In genomic region chr19:4172861-4173473, GRCh38 we compare ENCODE assay signal across 9 cellular contexts. TPM values are rescaled to one million over a fixed set of nuclear protein-coding genes. Genes with fewer than 3 reads are reported as not detected.
DNase-seq lines count a peak whose midpoint lies in the region; ATAC-seq and TF ChIP-seq lines count a peak whose summit lies in the region.
"Had no signal": no experiment of that assay in that cellular context is flagged by ENCODE, and none has a peak within 500 bp of the region (broad histone marks: within the 10 kb centered on the region; RNA-seq: fewer than 3 reads in every experiment).

No MANE protein-coding gene starts in this region.

- H3K9ac ChIP-seq in endodermal cell (ENCODE audit: extremely low read depth, low read length, poor library complexity, severe bottlenecking): no peak overlapping the region
- H3K9ac ChIP-seq in neuronal stem cell (ENCODE audit: low read depth, low read length, poor library complexity): no peak overlapping the region

- ATAC-seq in CD4-positive, alpha-beta T cell (ENCODE audit: poor library complexity): peak; percentile 89
- peak; percentile 79 to 80 for ATAC-seq in upper lobe of left lung (ENCODE audit: low FRiP score in 2 of 2)

- H3K4me2 ChIP-seq in neuronal stem cell (ENCODE audit: insufficient read depth, low read length, poor library complexity, severe bottlenecking): peak overlapping the region; percentile 11

- intact Hi-C loops in CD4-positive, alpha-beta T cell (cut with DNase I, micrococcal nuclease): no loop called here

- no peaks in the 10 kb centered on the region for H3K9me3 Mint-ChIP-seq in CD4-positive, alpha-beta T cell
- H3K9me3 Mint-ChIP-seq in endodermal cell: no peaks in the 10 kb centered on the region

- H4K8ac ChIP-seq in neuronal stem cell (ENCODE audit: low read depth, low read length): no peak overlapping the region

- H2BK5ac ChIP-seq in neuronal stem cell (ENCODE audit: low read length): no peak overlapping the region

- H2AK5ac ChIP-seq in neuronal stem cell (ENCODE audit: low read depth, low read length): no peak overlapping the region

- H3K4ac ChIP-seq in neuronal stem cell (ENCODE audit: low read length): no peak overlapping the region

- peaks cover 18% of the 10 kb centered on the region for H3K36me3 Mint-ChIP-seq in CD4-positive, alpha-beta T cell (ENCODE audit: low read depth)
- H3K36me3 Mint-ChIP-seq in endodermal cell (ENCODE audit: low read depth): peaks cover 4% of the 10 kb centered on the region

- WGBS in endodermal cell (ENCODE audit: insufficient coverage in 1 of 2, insufficient read length in 1 of 2), 2 experiments: 11 to 16% methylated on average over 11 to 45 of the region's 45 CpGs
- no CpG with 5 or more reads among the region's 45 CpGs for WGBS in neuronal stem cell (ENCODE audit: extremely low coverage in 2 of 2, insufficient read length in 2 of 2, insufficient replicate concordance in 1 of 2), 2 donors
- WGBS in upper lobe of left lung, 2 donors: 8 to 9% methylated on average over 11 to 45 of the region's 45 CpGs

- H3K36me3 ChIP-seq in endodermal cell (ENCODE audit: control insufficient read depth, insufficient read depth, low read length): no peaks in the 10 kb centered on the region
- H3K36me3 ChIP-seq in neuronal stem cell (replicated peaks in 1 of 2; ENCODE audit: control insufficient read depth in 2 of 2, insufficient read depth in 2 of 2, low read length in 2 of 2): peaks cover 0 to 19% of the 10 kb centered on the region in 2 donors
- peaks cover 0 to 35% (median 24%) of the 10 kb centered on the region in 4 donors for H3K36me3 ChIP-seq in upper lobe of left lung
- H3K36me3 ChIP-seq: uterus had no signal

- H3K27me3 ChIP-seq in CD4-positive, alpha-beta T cell (ENCODE audit: control insufficient read depth, insufficient read depth, low read length): peaks cover 7% of the 10 kb centered on the region
- peaks cover 25% of the 10 kb centered on the region for H3K27me3 ChIP-seq in endodermal cell (ENCODE audit: control insufficient read depth, insufficient read depth, low read length, poor library complexity, severe bottlenecking)
- H3K27me3 ChIP-seq in neuronal stem cell (ENCODE audit: control insufficient read depth in 3 of 3, insufficient read depth in 3 of 3, low read depth in 1 of 3, low read length in 3 of 3): peaks cover 0 to 13% (median 9%) of the 10 kb centered on the region in 3 experiments
- H3K27me3 ChIP-seq in upper lobe of left lung: peaks cover 0 to 4% (median 0%) of the 10 kb centered on the region in 4 donors
- H3K27me3 ChIP-seq: uterus had no signal

- TF ChIP-seq POLR2A in upper lobe of left lung (IDR thresholded peaks at IDR 0.05): no peak

- no peak overlapping the region for H2BK120ac ChIP-seq in neuronal stem cell (ENCODE audit: low read depth, low read length)

- no peak for TF ChIP-seq EP300 in upper lobe of left lung (IDR thresholded peaks at IDR 0.05)

- CTCF ChIA-PET in CD4-positive, alpha-beta T cell (lab: Charles Lee): no interaction called here

- H3K27ac ChIP-seq in CD4-positive, alpha-beta T cell (ENCODE audit: low read depth, low read length): no peak overlapping the region
- no peak overlapping the region for H3K27ac ChIP-seq in endodermal cell (ENCODE audit: low read depth, low read length)
- no peak overlapping the region for H3K27ac ChIP-seq in neuronal stem cell (replicated peaks; ENCODE audit: low read length)
- H3K27ac ChIP-seq in upper lobe of left lung: no peak overlapping the region
- H3K27ac ChIP-seq: uterus had no signal

- no peak overlapping the region for H3K4me3 ChIP-seq in endodermal cell (ENCODE audit: low read length)
- H3K4me3 ChIP-seq in neuronal stem cell (ENCODE audit: low read length in 2 of 2): no peak overlapping the region
- H3K4me3 ChIP-seq in upper lobe of left lung: no peak overlapping the region
- H3K4me3 ChIP-seq: uterus had no signal

- H2AFZ ChIP-seq in neuronal stem cell (ENCODE audit: low read length): no peak overlapping the region

- H3K9me3 ChIP-seq in CD4-positive, alpha-beta T cell (ENCODE audit: control insufficient read depth, low read length): no peaks in the 10 kb centered on the region
- H3K9me3 ChIP-seq in endodermal cell (ENCODE audit: control insufficient read depth, low read length): no peaks in the 10 kb centered on the region
- H3K9me3 ChIP-seq in neuronal stem cell (replicated peaks in 1 of 2; ENCODE audit: control insufficient read depth in 2 of 2, insufficient read depth in 1 of 2, low read depth in 1 of 2, low read length in 2 of 2): no peaks in the 10 kb centered on the region
- H3K9me3 ChIP-seq in upper lobe of left lung: no peaks in the 10 kb centered on the region
- H3K9me3 ChIP-seq: uterus had no signal

- no peak overlapping the region for H2BK12ac ChIP-seq in neuronal stem cell (ENCODE audit: low read length)

- POLR2A ChIA-PET in CD4-positive, alpha-beta T cell (lab: Charles Lee): no interaction called here

- H3K27me3 Mint-ChIP-seq in CD4-positive, alpha-beta T cell: peaks cover 21% of the 10 kb centered on the region
- peaks cover 31% of the 10 kb centered on the region for H3K27me3 Mint-ChIP-seq in endodermal cell (ENCODE audit: insufficient read depth)

- peaks cover 2% of the 10 kb centered on the region for H3K79me1 ChIP-seq in neuronal stem cell (ENCODE audit: low read depth, low read length)

- H3K14ac ChIP-seq in neuronal stem cell (ENCODE audit: low read length): no peak overlapping the region

- H3K4me1 ChIP-seq in endodermal cell (ENCODE audit: control insufficient read depth, insufficient read depth, low read length) (no peaks in the 10 kb centered on the region), neuronal stem cell (ENCODE audit: control insufficient read depth in 2 of 2, insufficient read depth in 1 of 2, low read depth in 1 of 2, low read length in 2 of 2) (no peaks in the 10 kb centered on the region), upper lobe of left lung (peaks cover 0 to 7% (median 5%) of the 10 kb centered on the region in 4 donors)
- H3K4me1 ChIP-seq: uterus had no signal

- H3K18ac ChIP-seq in neuronal stem cell (ENCODE audit: low read length): no peak overlapping the region

- TF ChIP-seq CTCF in CD4-positive, alpha-beta T cell (IDR thresholded peaks at IDR 0.05): no peak
- no peak for TF ChIP-seq CTCF in endodermal cell (conservative IDR thresholded peaks at IDR 0.05)
- no peak for TF ChIP-seq CTCF in upper lobe of left lung (IDR thresholded peaks at IDR 0.05)

- no peak overlapping the region for H2BK15ac ChIP-seq in neuronal stem cell (ENCODE audit: low read length)

- H3K23ac ChIP-seq in neuronal stem cell (ENCODE audit: low read depth, low read length, poor library complexity): peak overlapping the region; percentile 55

- peak; percentile 52 to 75 (median 63) for DNase-seq in CD4-positive, alpha-beta T cell
- DNase-seq in NAMALWA (ENCODE audit: low spot score): peak; percentile 31
- DNase-seq in activated CD4-positive, alpha-beta T cell treated with anti-CD3 and anti-CD28 coated beads, Interleukin-2, amount 50 U/mL, for 4 hours: peak; percentile 54 to 57
- DNase-seq in endodermal cell: peak; percentile 95
- peak; percentile 75 for DNase-seq in neuronal stem cell (ENCODE audit: low spot score)
- peak in 1 of 2 donors; percentile 94 for DNase-seq in upper lobe of left lung
- no peak for DNase-seq in DMS114 treated with DMSO at 0.1 percent for 48 hours (lab: John Stamatoyannopoulos, UW; ENCODE audit: unreplicated experiment)
- DNase-seq in NCI-H1436 (lab: John Stamatoyannopoulos, UW): no peak

- no peak overlapping the region for H3K27ac Mint-ChIP-seq in CD4-positive, alpha-beta T cell
- no peak overlapping the region for H3K27ac Mint-ChIP-seq in endodermal cell

- no peak overlapping the region for H4K91ac ChIP-seq in neuronal stem cell (ENCODE audit: low read depth, low read length, poor library complexity)

- H3K4me1 Mint-ChIP-seq in CD4-positive, alpha-beta T cell (ENCODE audit: low read depth): no peaks in the 10 kb centered on the region
- H3K4me1 Mint-ChIP-seq in endodermal cell: no peaks in the 10 kb centered on the region

- no peak overlapping the region for H3K4me3 Mint-ChIP-seq in CD4-positive, alpha-beta T cell
- H3K4me3 Mint-ChIP-seq in endodermal cell: no peak overlapping the region

RNA-seq across cellular contexts. Expression of gene SIRT6, which starts 9.4 kb away (rescaled TPM):
- 10 to 100 TPM; 11.2 to 14.2 TPM for total RNA-seq in CD4-positive, alpha-beta T cell
- 10 to 100 TPM; 22.1 to 29.1 TPM for total RNA-seq in endodermal cell
- polyA plus RNA-seq in endodermal cell (2013, experiment 1 of 2): 21.4 TPM
- polyA plus RNA-seq in endodermal cell (2013, experiment 2 of 2): 21.3 TPM
- 14.7 TPM for polyA plus RNA-seq in neuronal stem cell (2013, experiment 1 of 2)
- polyA plus RNA-seq in neuronal stem cell (2013, experiment 2 of 2): 15.1 TPM
- 10 to 100 TPM; 20.8 to 55.0 (median 27.8) TPM for total RNA-seq in upper lobe of left lung

RNA-seq across cellular contexts. Expression of gene ANKRD24, which starts 9.5 kb away (rescaled TPM):
- total RNA-seq in CD4-positive, alpha-beta T cell: under 1 TPM; 0.59 to 0.60 TPM
- total RNA-seq in endodermal cell (1 to 10 TPM in 1 of 2 donors, under 1 TPM in 1; 0.77 to 2.0 TPM), upper lobe of left lung (10 to 100 TPM in 1 of 6 donors, 1 to 10 TPM in 3, under 1 TPM in 2; 0.46 to 10.5 (median 1.3) TPM)
- polyA plus RNA-seq in endodermal cell (2013, experiment 1 of 2): 1.6 TPM
- polyA plus RNA-seq in endodermal cell (2013, experiment 2 of 2): 1.1 TPM
- 0.60 TPM for polyA plus RNA-seq in neuronal stem cell (2013, experiment 1 of 2)
- polyA plus RNA-seq in neuronal stem cell (2013, experiment 2 of 2): 0.64 TPM

RNA-seq across cellular contexts. Expression of gene CREB3L3, which starts 19.5 kb away (rescaled TPM):
- total RNA-seq in CD4-positive, alpha-beta T cell: under 1 TPM in 1 of 2 experiments, not detected in 1; 0.08 TPM
- total RNA-seq in endodermal cell (under 1 TPM; 0.26 to 0.31 TPM), upper lobe of left lung (under 1 TPM in 1 of 6 donors, not detected in 5; 0.14 TPM)
- polyA plus RNA-seq in endodermal cell (2013, experiment 1 of 2): 0.25 TPM
- polyA plus RNA-seq in endodermal cell (2013, experiment 2 of 2): not detected
- 0.11 TPM for polyA plus RNA-seq in neuronal stem cell (2013, experiment 1 of 2)
- polyA plus RNA-seq in neuronal stem cell (2013, experiment 2 of 2): 0.07 TPM
- total RNA-seq: uterus had no signal

RNA-seq across cellular contexts. Expression of gene MAP2K2, which starts 49.0 kb away (rescaled TPM):
- 10 to 100 TPM; 72.7 to 77.6 TPM for total RNA-seq in CD4-positive, alpha-beta T cell
- total RNA-seq in endodermal cell (100 to 1,000 TPM; 191 TPM), upper lobe of left lung (100 to 1,000 TPM in 5 of 6 donors, 10 to 100 TPM in 1; 86.8 to 170 (median 134) TPM)
- 129 TPM for polyA plus RNA-seq in endodermal cell (2013, experiment 1 of 2)
- polyA plus RNA-seq in endodermal cell (2013, experiment 2 of 2): 131 TPM
- polyA plus RNA-seq in neuronal stem cell (2013, experiment 1 of 2): 165 TPM
- 164 TPM for polyA plus RNA-seq in neuronal stem cell (2013, experiment 2 of 2)

RNA-seq across cellular contexts. Expression of gene EBI3, which starts 56.4 kb away (rescaled TPM):
- total RNA-seq in CD4-positive, alpha-beta T cell: not detected
- total RNA-seq in endodermal cell (not detected), upper lobe of left lung (1 to 10 TPM; 1.7 to 7.4 (median 2.5) TPM)
- 0.25 TPM for polyA plus RNA-seq in endodermal cell (2013, experiment 1 of 2)
- polyA plus RNA-seq in endodermal cell (2013, experiment 2 of 2): 0.54 TPM
- 0.06 TPM for polyA plus RNA-seq in neuronal stem cell (2013, experiment 1 of 2)
- polyA plus RNA-seq in neuronal stem cell (2013, experiment 2 of 2): 0.03 TPM

Comparison
In these comparisons a context has a peak if more than half of its experiments do, and no peak if none do; other contexts are left out.
1. DNase-seq: peak in CD4-positive, alpha-beta T cell (10 of 10), NAMALWA (single experiment), activated CD4-positive, alpha-beta T cell treated with anti-CD3 and anti-CD28 coated beads, Interleukin-2, amount 50 U/mL, for 4 hours (2 of 2), endodermal cell (single experiment) and neuronal stem cell (single experiment); none in DMS114 treated with DMSO at 0.1 percent for 48 hours (single experiment) and NCI-H1436 (single experiment).